In genomic region chr12:121175383-121176119, GRCh38 we compare ENCODE assay signal across 11 cellular contexts. TPM values are rescaled to one million over a fixed set of nuclear protein-coding genes. Genes with fewer than 3 reads are reported as not detected.
DNase-seq lines count a peak whose midpoint lies in the region; ATAC-seq, FAIRE-seq and TF ChIP-seq lines count a peak whose summit lies in the region.
"Had no signal": no experiment of that assay in that cellular context is flagged by ENCODE, and none has a peak within 500 bp of the region (broad histone marks: within the 10 kb centered on the region; RNA-seq: fewer than 3 reads in every experiment).

No MANE protein-coding gene starts in this region.

- ATAC-seq in HG03159 (IDR thresholded peaks at IDR 0.05; ENCODE audit: unreplicated experiment) = no peak
- ATAC-seq in HG02885 (IDR thresholded peaks at IDR 0.05; ENCODE audit: poor library complexity, unreplicated experiment) = no peak
- ATAC-seq: activated CD8-positive, alpha-beta T cell treated with anti-CD3 and anti-CD28 coated beads for 36 hours had no signal

- POLR2A ChIA-PET in OCI-LY7 (lab: Charles Lee) = no interaction called here

- FAIRE-seq in GM12891 (lab: Jason Lieb, UNC) = no peak
- FAIRE-seq: endometrium had no signal

- no TSS peak for BruUV-seq in OCI-LY7 (replicated peaks; lab: Mats Ljungman, UMichigan)

- peak overlapping the region; percentile 70 for H2AFZ ChIP-seq in OCI-LY7 (ENCODE audit: low read length)

- H3K79me2 ChIP-seq in OCI-LY7 (ENCODE audit: insufficient read depth, low read depth, low read length) = no peaks in the 10 kb centered on the region

- TF ChIP-seq POLR2A in GM12891 (IDR thresholded peaks at IDR 0.05; ENCODE audit: low read depth, low read length) = no peak

- no peaks in the 10 kb centered on the region for H3K9me2 ChIP-seq in OCI-LY7 (ENCODE audit: insufficient read depth, low read length)

- H3K27ac ChIP-seq in OCI-LY7 (ENCODE audit: low read depth, low read length, poor library complexity, severe bottlenecking) = no peak overlapping the region
- H3K27ac ChIP-seq: SJCRH30 had no signal

- no peak for TF ChIP-seq CTCF in OCI-LY7 (conservative IDR thresholded peaks at IDR 0.05; ENCODE audit: low read length)

- intact Hi-C loops in OCI-LY7 (cut with micrococcal nuclease; ENCODE audit: unreplicated experiment) = no loop called here
- intact Hi-C loops in posterior cingulate gyrus (cut with DNase I) = no loop called here

- peaks cover 23% of the 10 kb centered on the region for H3K4me1 ChIP-seq in OCI-LY7 (ENCODE audit: insufficient read depth, low read length, poor library complexity, severe bottlenecking)

- no peaks in the 10 kb centered on the region for H3K9me3 ChIP-seq in OCI-LY7 (ENCODE audit: low read length)
- H3K9me3 ChIP-seq: SJCRH30 had no signal

- CTCF ChIA-PET in OCI-LY7 (lab: Charles Lee; ENCODE audit: unreplicated experiment) = no interaction called here

- no peak overlapping the region for H3K4me3 ChIP-seq in OCI-LY7 (ENCODE audit: low read depth, low read length, poor library complexity, severe bottlenecking)
- H3K4me3 ChIP-seq: SJCRH30 had no signal

- peak; percentile 32 for DNase-seq in GM12891 (ENCODE audit: insufficient read length, low spot score)
- DNase-seq in OCI-LY7 (ENCODE audit: low spot score) = peak; percentile 48
- DNase-seq in globus pallidus (ENCODE audit: low spot score) = peak; percentile 46
- DNase-seq in posterior cingulate gyrus = peak in 9 of 10 donors; percentile 31 to 94 (median 65)
- no peak for DNase-seq in activated CD8-positive, alpha-beta memory T cell treated with anti-CD3 and anti-CD28 coated beads for 24 hours
- DNase-seq in DMS 273 (lab: John Stamatoyannopoulos, UW; ENCODE audit: unreplicated experiment) = no peak
- DNase-seq: activated CD8-positive, alpha-beta T cell treated with anti-CD3 and anti-CD28 coated beads for 36 hours; SJCRH30 had no signal

- H3K4me2 ChIP-seq in OCI-LY7 (ENCODE audit: low read length) = peak overlapping the region; percentile 52

- no peaks in the 10 kb centered on the region for H4K20me1 ChIP-seq in OCI-LY7 (ENCODE audit: insufficient read depth, low read length)

- H3K36me3 ChIP-seq in OCI-LY7 (ENCODE audit: insufficient read depth, low read length) = no peaks in the 10 kb centered on the region
- H3K36me3 ChIP-seq: SJCRH30 had no signal

TF ChIP-seq in GM12891, 5 proteins besides CTCF, POLR2A, EP300 and RAD21:
- TF ChIP-seq POLR2AphosphoS5 (IDR thresholded peaks at IDR 0.05; ENCODE audit: low read depth, low read length) (no peak), TAF1 (IDR thresholded peaks at IDR 0.05; ENCODE audit: low read depth, low read length) (no peak), POU2F2 (IDR thresholded peaks at IDR 0.05; ENCODE audit: low read depth, low read length) (no peak), SPI1 (IDR thresholded peaks at IDR 0.05; ENCODE audit: low read depth, low read length) (0 out of 2 replicates have a peak, but pooled peaks have one; percentile 32), PAX5 (IDR thresholded peaks at IDR 0.05; ENCODE audit: insufficient read depth, low read length, severe bottlenecking) (no peak)

RNA-seq across cellular contexts. Expression of gene P2RX4, which starts 34.4 kb away (rescaled TPM):
- polyA plus RNA-seq in GM12891 (2012; ENCODE audit: low read depth, missing spikeins) = 13.0 TPM
- total RNA-seq in OCI-LY7 (2014; rRNA removed; shearing (Covaris generic)) = 10.8 and 11.3 TPM in 2 replicates
- total RNA-seq in OCI-LY7 (2022) = 17.5 and 17.7 TPM in 2 replicates

RNA-seq across cellular contexts. Expression of gene P2RX7, which starts 42.9 kb away (rescaled TPM):
- 0.45 TPM for polyA plus RNA-seq in GM12891 (2012; ENCODE audit: low read depth, missing spikeins)
- total RNA-seq in OCI-LY7 (2014; rRNA removed; shearing (Covaris generic)) = 0.13 and 0.33 TPM in 2 replicates
- 0.26 and 0.48 TPM in 2 replicates for total RNA-seq in OCI-LY7 (2022)

Comparison
In these comparisons a context has a peak if more than half of its experiments do, and no peak if none do; other contexts are left out.
1. DNase-seq: peak in GM12891 (single experiment), OCI-LY7 (single experiment), globus pallidus (single experiment) and posterior cingulate gyrus (9 of 10); none in activated CD8-positive, alpha-beta memory T cell treated with anti-CD3 and anti-CD28 coated beads for 24 hours (single experiment) and DMS 273 (single experiment).